Comparison of ENCODE assay signal across 22 cellular contexts in the genomic region with DNA sequence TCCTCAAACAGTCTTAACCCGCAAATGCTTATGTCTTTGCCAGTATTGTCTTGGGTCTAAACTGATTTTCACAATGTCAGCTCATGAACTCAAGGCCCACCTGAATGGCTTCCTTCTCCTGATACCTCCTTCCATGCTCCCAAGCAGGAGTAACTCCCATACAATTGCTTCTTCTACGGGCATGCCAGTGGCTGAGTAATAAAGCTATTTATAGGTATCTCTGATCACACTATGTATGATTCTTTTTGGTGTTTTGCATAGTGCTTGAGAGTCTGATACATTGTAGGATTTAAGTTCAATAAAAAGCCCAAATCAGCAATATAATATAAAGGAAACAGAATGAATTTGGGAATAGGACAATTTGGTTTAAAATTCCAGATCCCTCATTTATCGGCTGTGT.
A peak's percentile ranks its signal among the peaks of the same experiment; 100 is the strongest.
DNase-seq lines count a peak whose midpoint lies in the region; ATAC-seq, FAIRE-seq and TF ChIP-seq lines count a peak whose summit lies in the region.
"Had no signal": no experiment of that assay in that cellular context is flagged by ENCODE, and none has a peak within 500 bp of the region (broad histone marks: within the 10 kb centered on the region; RNA-seq: fewer than 3 reads in every experiment).

No MANE protein-coding gene starts in this region.

- FAIRE-seq in bronchial epithelial cell (lab: Jason Lieb, UNC), result no peak
- FAIRE-seq: A549, G401.6, GM12892, GM19239, H54 had no signal

- H3K23ac ChIP-seq in trophoblast cell (ENCODE audit: low read length), result no peak overlapping the region

- no peak overlapping the region for H3K27ac ChIP-seq in trophoblast cell (ENCODE audit: low read depth, low read length)
- H3K27ac ChIP-seq: A549 had no signal

- ATAC-seq in left ventricle myocardium superior (peak; percentile 61), left cardiac atrium (no peak), mucosa of descending colon (no peak)
- ATAC-seq: A549 had no signal

- H3K4me2 ChIP-seq in trophoblast cell (ENCODE audit: low read length), result no peak overlapping the region
- H3K4me2 ChIP-seq: A549 had no signal

- peak overlapping the region; percentile 40 for H2BK12ac ChIP-seq in trophoblast cell (ENCODE audit: low read length)

- H3K36me3 ChIP-seq in bronchial epithelial cell (ENCODE audit: control insufficient read depth, insufficient read depth, low read length), result no peaks in the 10 kb centered on the region
- H3K36me3 ChIP-seq in trophoblast cell (ENCODE audit: control insufficient read depth in 1 of 2, insufficient read depth in 2 of 2, low read length in 2 of 2), result no peaks in the 10 kb centered on the region
- H3K36me3 ChIP-seq in mucosa of descending colon (ENCODE audit: low read depth), result no peaks in the 10 kb centered on the region
- H3K36me3 ChIP-seq: HAP-1 had no signal

- H3K79me2 ChIP-seq in trophoblast cell (ENCODE audit: control insufficient read depth, insufficient read depth, low read length, poor library complexity), result no peaks in the 10 kb centered on the region

- no peak overlapping the region for H3K4ac ChIP-seq in trophoblast cell (ENCODE audit: low read depth, low read length)

- H3K14ac ChIP-seq in trophoblast cell (ENCODE audit: low read length), result no peak overlapping the region

- H2AK5ac ChIP-seq in trophoblast cell (ENCODE audit: low read length), result no peak overlapping the region

- H3K9me3 ChIP-seq in trophoblast cell (ENCODE audit: insufficient read depth, low read depth, low read length) (no peaks in the 10 kb centered on the region), mucosa of descending colon (no peaks in the 10 kb centered on the region)
- H3K9me3 ChIP-seq: A549, HAP-1 had no signal

- H3K4me3 ChIP-seq in bronchial epithelial cell (ENCODE audit: low read depth, low read length) (no peak overlapping the region), trophoblast cell (ENCODE audit: low read depth, low read length) (no peak overlapping the region), mucosa of descending colon (no peak overlapping the region)
- H3K4me3 ChIP-seq: A549, HAP-1 had no signal

- H4K91ac ChIP-seq in trophoblast cell (ENCODE audit: low read depth, low read length), result no peak overlapping the region

- H2AFZ ChIP-seq in trophoblast cell (ENCODE audit: insufficient read depth, low read length, poor library complexity), result no peak overlapping the region

- no peaks in the 10 kb centered on the region for H3K79me1 ChIP-seq in trophoblast cell (ENCODE audit: low read length)

- no peak overlapping the region for H2BK5ac ChIP-seq in trophoblast cell (ENCODE audit: low read depth, low read length, poor library complexity)

- 100% methylated on average over 1 of the region's 3 CpGs for WGBS in trophoblast cell (ENCODE audit: extremely low coverage, insufficient coverage, insufficient read length)

- H3K4me1 ChIP-seq in trophoblast cell (ENCODE audit: control insufficient read depth in 1 of 2, insufficient read depth in 2 of 2, low read length in 2 of 2) (peaks cover 2 to 3% of the 10 kb centered on the region in 2 experiments), mucosa of descending colon (ENCODE audit: low read depth) (peaks cover 13% of the 10 kb centered on the region)
- H3K4me1 ChIP-seq: HAP-1 had no signal

- no peak overlapping the region for H3K18ac ChIP-seq in trophoblast cell (ENCODE audit: low read length)

- no peaks in the 10 kb centered on the region for H3K27me3 ChIP-seq in bronchial epithelial cell (ENCODE audit: control insufficient read depth, insufficient read depth, low read length)
- H3K27me3 ChIP-seq in trophoblast cell (ENCODE audit: insufficient read depth, low read length), result no peaks in the 10 kb centered on the region

- no peak overlapping the region for H2BK120ac ChIP-seq in trophoblast cell (ENCODE audit: insufficient read depth, low read length, poor library complexity)

- intact Hi-C loops in left ventricle myocardium superior (cut with micrococcal nuclease) (no loop called here), left cardiac atrium (cut with DNase I) (no loop called here), mucosa of descending colon (cut with DNase I, micrococcal nuclease) (no loop called here)

- no peak overlapping the region for H3K9ac ChIP-seq in trophoblast cell (ENCODE audit: low read length)

- no peak for TF ChIP-seq CTCF in bronchial epithelial cell (IDR thresholded peaks at IDR 0.05; ENCODE audit: insufficient read depth, low read length, severe bottlenecking)
- TF ChIP-seq CTCF in mucosa of descending colon (IDR thresholded peaks at IDR 0.05), result no peak

- no peak overlapping the region for H4K12ac ChIP-seq in trophoblast cell (ENCODE audit: low read depth, low read length)

- no peak for DNase-seq in left ventricle myocardium superior
- DNase-seq in left cardiac atrium, result no peak
- peak; percentile 15 for DNase-seq in bronchial epithelial cell (ENCODE audit: low read depth)
- DNase-seq in trophoblast cell, result no peak
- no peak for DNase-seq in HUDEP-2 (lab: John Stamatoyannopoulos, UW; ENCODE audit: unreplicated experiment in 76 of 76)
- DNase-seq in AG08396 (ENCODE audit: low spot score), result no peak
- DNase-seq in mucosa of descending colon, result no peak
- DNase-seq: 8988T; ACHN; C1 segment of cervical spinal cord; Calu3; CD4-positive, alpha-beta memory T cell; COR-L47; DND-41; GOT3; HFFc6 had no signal

- no peak overlapping the region for H4K8ac ChIP-seq in trophoblast cell (ENCODE audit: low read depth, low read length)
